ENCODE assay signal across 16 cellular contexts in genomic region chr4:85669204-85669603, GRCh38.
"Had no signal": no experiment of that assay in that cellular context is flagged by ENCODE, and none has a peak within 500 bp of the region (broad histone marks: within the 10 kb centered on the region; RNA-seq: fewer than 3 reads in every experiment).

No MANE protein-coding gene starts in this region.

- H3K36me3 ChIP-seq: ascending aorta, sigmoid colon had no signal

- H3K4me1 ChIP-seq: ascending aorta had no signal

- H3K4me3 Mint-ChIP-seq: activated T-cell treated with anti-CD3 and anti-CD28 coated beads, Interleukin-2, amount 50 U/mL, for 72 hours; effector memory CD8-positive, alpha-beta T cell; nephron; stimulated activated effector memory CD8-positive, alpha-beta T cell treated with anti-CD3 and anti-CD28 coated beads, Interleukin-12 subunit alpha, Interleukin-12 subunit beta, amount 100 ng/mL, for 72 hours; T-helper 1 cell treated with Interleukin-12 subunit alpha and Interleukin-12 subunit beta and Interleukin-4 antibody, amounts not matched to agents 30 μg/mL and 1 μg/mL, for 36 hours had no signal

- H3K4me1 Mint-ChIP-seq: nephron; stimulated activated effector memory CD8-positive, alpha-beta T cell treated with anti-CD3 and anti-CD28 coated beads, Interleukin-12 subunit alpha, Interleukin-12 subunit beta, amount 100 ng/mL, for 72 hours had no signal

- ATAC-seq: activated T-cell treated with anti-CD3 and anti-CD28 coated beads, Interleukin-2, amount 50 U/mL, for 72 hours; effector memory CD8-positive, alpha-beta T cell; stimulated activated effector memory CD8-positive, alpha-beta T cell treated with anti-CD3 and anti-CD28 coated beads, Interleukin-12 subunit alpha, Interleukin-12 subunit beta, amount 100 ng/mL, for 72 hours had no signal

- H3K9me3 Mint-ChIP-seq: T-helper 1 cell treated with Interleukin-12 subunit alpha and Interleukin-12 subunit beta and Interleukin-4 antibody, amounts not matched to agents 30 μg/mL and 1 μg/mL, for 36 hours had no signal

- H3K27me3 Mint-ChIP-seq: effector memory CD8-positive, alpha-beta T cell had no signal

- H3K27ac ChIP-seq: ascending aorta, sigmoid colon had no signal

- H3K27ac Mint-ChIP-seq: activated T-cell treated with anti-CD3 and anti-CD28 coated beads, Interleukin-2, amount 50 U/mL, for 72 hours; effector memory CD8-positive, alpha-beta T cell; nephron; stimulated activated effector memory CD8-positive, alpha-beta T cell treated with anti-CD3 and anti-CD28 coated beads, Interleukin-12 subunit alpha, Interleukin-12 subunit beta, amount 100 ng/mL, for 72 hours; T-helper 1 cell treated with Interleukin-12 subunit alpha and Interleukin-12 subunit beta and Interleukin-4 antibody, amounts not matched to agents 30 μg/mL and 1 μg/mL, for 36 hours had no signal

- H3K4me3 ChIP-seq: ascending aorta, sigmoid colon had no signal

- H3K9me3 ChIP-seq: ascending aorta, sigmoid colon had no signal

- H3K36me3 Mint-ChIP-seq: stimulated activated effector memory CD8-positive, alpha-beta T cell treated with anti-CD3 and anti-CD28 coated beads, Interleukin-12 subunit alpha, Interleukin-12 subunit beta, amount 100 ng/mL, for 72 hours had no signal

- H3K27me3 ChIP-seq: ascending aorta, sigmoid colon had no signal

- DNase-seq: activated CD4-positive, alpha-beta T cell treated with anti-CD3 and anti-CD28 coated beads, Interleukin-2, amount 50 U/mL, for 4 hours; activated CD4-positive, CD25-positive, alpha-beta regulatory T cell treated with anti-CD3 and anti-CD28 coated beads, Interleukin-2, amount 50 U/mL, for 72 hours; activated effector memory CD4-positive, alpha-beta T cell treated with anti-CD3 and anti-CD28 coated beads, Interleukin-2, amount 50 U/mL, for 16 hours; activated naive CD4-positive, alpha-beta T cell treated with anti-CD3 and anti-CD28 coated beads, Interleukin-2, amount 50 U/mL, for 16 hours; activated T-cell treated with anti-CD3 and anti-CD28 coated beads, Interleukin-2, amount 50 U/mL, for 72 hours; cerebellar nuclear complex; dermis blood vessel endothelial cell; effector memory CD8-positive, alpha-beta T cell; nucleus accumbens; posterior cingulate gyrus; sigmoid colon; stimulated activated CD4-positive, alpha-beta T cell treated with anti-CD3 and anti-CD28 coated beads, Interleukin-4, amount 100 ng/mL, for 24 hours had no signal
